Comparison of ENCODE assay signal across 1 cellular context in genomic region chr19:42316223-42317211, GRCh38.
A peak's percentile ranks its signal among the peaks of the same experiment; 100 is the strongest.
TF ChIP-seq lines count a peak whose summit lies in the region.

No MANE protein-coding gene starts in this region.

TF ChIP-seq in HEK293, 187 proteins besides CTCF, POLR2A, EP300 and RAD21 (continued from another document):
- TF ChIP-seq ZNF513 (tag by site-specific recombination; IDR thresholded peaks at IDR 0.05), result no peak
- 0 out of 2 replicates have a peak, but pooled peaks have one; percentile 33 for TF ChIP-seq ZBTB20 (tag by site-specific recombination; IDR thresholded peaks at IDR 0.05)
- no peak for TF ChIP-seq ZNF248 (tag by site-specific recombination; IDR thresholded peaks at IDR 0.05)
- no peak for TF ChIP-seq ELK4 (IDR thresholded peaks at IDR 0.05; ENCODE audit: borderline replicate concordance, low read depth, low read length)
- peak; percentile 30; the same call in 1 of the 2 replicates for TF ChIP-seq ZNF366 (tag by site-specific recombination; conservative IDR thresholded peaks at IDR 0.05)
- TF ChIP-seq ZNF184 (tag by site-specific recombination; IDR thresholded peaks at IDR 0.05), result no peak
- no peak for TF ChIP-seq ZNF561 (tag by site-specific recombination; IDR thresholded peaks at IDR 0.05; ENCODE audit: borderline replicate concordance)
- TF ChIP-seq ZBTB17 (tag by site-specific recombination; IDR thresholded peaks at IDR 0.05), result peak; percentile 45
- TF ChIP-seq ZNF394 (tag by site-specific recombination; IDR thresholded peaks at IDR 0.05; ENCODE audit: borderline replicate concordance), result peak; percentile 56; the same call in 1 of the 2 replicates
- TF ChIP-seq ZNF530 (tag by site-specific recombination; IDR thresholded peaks at IDR 0.05; ENCODE audit: low read depth), result no peak
- TF ChIP-seq PRDM1 (tag by site-specific recombination; IDR thresholded peaks at IDR 0.05), result peak; percentile 61
- TF ChIP-seq ZBTB11 (tag by site-specific recombination; conservative IDR thresholded peaks at IDR 0.05; ENCODE audit: low read depth), result peak; percentile 82
TF ChIP-seq in HEK293: peak in this region for 8.
